ENCODE assay signal across 8 cellular contexts in the genomic region with DNA sequence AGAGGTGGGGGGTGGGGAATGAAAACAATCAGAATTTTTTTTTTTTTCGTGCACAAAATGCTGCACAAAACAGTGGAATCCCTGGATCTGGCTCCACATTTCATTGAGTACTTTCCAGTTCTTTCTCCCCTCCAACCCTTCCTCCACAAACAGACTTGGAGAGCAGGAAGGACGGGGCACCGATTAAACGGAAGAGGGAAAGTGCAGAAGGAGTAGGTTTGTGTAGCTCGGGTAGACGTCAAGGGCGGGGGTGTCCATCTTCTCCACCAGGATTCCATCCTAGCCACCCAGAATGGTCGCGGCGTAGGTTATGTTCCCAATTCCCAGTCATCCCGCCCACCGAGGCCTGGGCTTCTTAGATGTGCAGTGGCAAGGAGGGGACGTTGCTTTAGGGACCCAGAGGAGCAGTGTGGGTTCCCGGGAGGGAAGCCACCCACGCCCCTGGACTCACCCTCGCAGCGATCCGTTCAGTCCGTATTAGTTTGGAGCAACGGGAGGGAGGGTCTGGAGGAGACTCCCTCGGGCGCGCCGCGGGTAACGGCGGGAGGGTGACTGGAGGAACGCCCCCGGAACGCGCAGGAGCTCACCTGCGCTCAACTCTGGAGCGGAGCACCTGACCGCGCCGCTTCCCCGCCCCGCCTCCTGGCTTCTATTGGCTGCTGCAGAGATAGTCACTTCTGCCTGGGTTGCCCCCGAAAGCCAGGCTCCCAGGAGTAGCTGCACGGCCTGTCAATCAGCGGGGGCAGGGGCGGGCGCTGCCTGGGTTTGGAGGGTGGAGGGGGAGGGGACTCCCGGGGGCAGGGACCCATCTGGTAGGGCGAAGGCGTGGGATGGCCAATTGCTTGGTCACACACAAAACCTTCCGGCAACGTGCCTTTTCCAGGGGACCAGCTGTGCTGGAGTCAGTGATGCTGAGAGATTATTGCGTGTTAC. TPM values are rescaled to one million over a fixed set of nuclear protein-coding genes. Genes with fewer than 3 reads are reported as not detected.
A peak's percentile ranks its signal among the peaks of the same experiment; 100 is the strongest.
DNase-seq lines count a peak whose midpoint lies in the region; ATAC-seq lines count a peak whose summit lies in the region.

A gene with protein sequence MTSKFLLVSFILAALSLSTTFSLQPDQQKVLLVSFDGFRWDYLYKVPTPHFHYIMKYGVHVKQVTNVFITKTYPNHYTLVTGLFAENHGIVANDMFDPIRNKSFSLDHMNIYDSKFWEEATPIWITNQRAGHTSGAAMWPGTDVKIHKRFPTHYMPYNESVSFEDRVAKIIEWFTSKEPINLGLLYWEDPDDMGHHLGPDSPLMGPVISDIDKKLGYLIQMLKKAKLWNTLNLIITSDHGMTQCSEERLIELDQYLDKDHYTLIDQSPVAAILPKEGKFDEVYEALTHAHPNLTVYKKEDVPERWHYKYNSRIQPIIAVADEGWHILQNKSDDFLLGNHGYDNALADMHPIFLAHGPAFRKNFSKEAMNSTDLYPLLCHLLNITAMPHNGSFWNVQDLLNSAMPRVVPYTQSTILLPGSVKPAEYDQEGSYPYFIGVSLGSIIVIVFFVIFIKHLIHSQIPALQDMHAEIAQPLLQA (minus strand): TSS at position 624 of the 933 bp plus-strand sequence. CDS start 2,718 bp downstream, outside the sequence.

- DNase-seq in NCI-H2171 (lab: John Stamatoyannopoulos, UW) (peak; percentile 91), mesenteric fat pad (ENCODE audit: low spot score) (peak; percentile 90), AML-193 (lab: John Stamatoyannopoulos, UW) (no peak)
- peak; percentile 86 for DNase-seq in activated CD8-positive, alpha-beta memory T cell treated with anti-CD3 and anti-CD28 coated beads for 24 hours
- DNase-seq in effector memory CD8-positive, alpha-beta T cell = peak; percentile 62 to 69 (median 64)
- DNase-seq in stimulated activated CD8-positive, alpha-beta memory T cell treated with anti-CD3 and anti-CD28 coated beads, Interleukin-12 subunit alpha, Interleukin-12 subunit beta, amount 100 ng/mL, for 1 hour (ENCODE audit: low read depth) = peak; percentile 49

- H3K36me3 Mint-ChIP-seq in effector memory CD8-positive, alpha-beta T cell (ENCODE audit: insufficient read depth) = peaks cover 8% of the 10 kb centered on the region

- H3K27ac Mint-ChIP-seq in effector memory CD8-positive, alpha-beta T cell = peak within 1 kb of the TSS; percentile 82 to 90

- peaks cover 27 to 62% of the 10 kb centered on the region in 2 donors for H3K4me1 Mint-ChIP-seq in effector memory CD8-positive, alpha-beta T cell (ENCODE audit: low read depth in 2 of 2)

- H3K4me3 Mint-ChIP-seq in effector memory CD8-positive, alpha-beta T cell = peak within 1 kb of the TSS; percentile 93

- no peaks in the 10 kb centered on the region for H3K27me3 Mint-ChIP-seq in effector memory CD8-positive, alpha-beta T cell

- H3K9me3 Mint-ChIP-seq in effector memory CD8-positive, alpha-beta T cell = no peaks in the 10 kb centered on the region

- ATAC-seq in GM18520 (IDR thresholded peaks at IDR 0.05; ENCODE audit: unreplicated experiment) (peak; percentile 71), HG02970 (IDR thresholded peaks at IDR 0.05; ENCODE audit: low FRiP score, unreplicated experiment) (peak; percentile 72)
- peak; percentile 78 for ATAC-seq in effector memory CD8-positive, alpha-beta T cell (replicated peaks)

RNA-seq across cellular contexts. Expression of the gene that starts here (rescaled TPM):
- total RNA-seq in mesenteric fat pad = 0.67 TPM

Comparison
In these comparisons a context has a peak if more than half of its experiments do, and no peak if none do; other contexts are left out.
1. Peak in DNase-seq in mesenteric fat pad; RNA of the gene not detected or under 1 TPM.
2. DNase-seq: peak in NCI-H2171 (single experiment), activated CD8-positive, alpha-beta memory T cell treated with anti-CD3 and anti-CD28 coated beads for 24 hours (single experiment), effector memory CD8-positive, alpha-beta T cell (3 of 3) and stimulated activated CD8-positive, alpha-beta memory T cell treated with anti-CD3 and anti-CD28 coated beads, Interleukin-12 subunit alpha, Interleukin-12 subunit beta, amount 100 ng/mL, for 1 hour (single experiment); none in AML-193 (0 of 2).
3. Peak in every context shown above with its lines, with median percentiles within 50 percentile points of each other: ATAC-seq.